ENCODE assay signal across 8 cellular contexts in genomic region chr13:113758651-113759524, GRCh38. TPM values are rescaled to one million over a fixed set of nuclear protein-coding genes. Genes with fewer than 3 reads are reported as not detected.
DNase-seq lines count a peak whose midpoint lies in the region; ATAC-seq, FAIRE-seq and TF ChIP-seq lines count a peak whose summit lies in the region.

TMEM255B (plus strand) TSS chr13:113759226; CDS start chr13:113759270, 44 bp downstream.

- H3K27me3 ChIP-seq in DND-41 (ENCODE audit: insufficient read depth, low read length, poor library complexity), result peaks cover 37% of the 10 kb centered on the region
- H3K27me3 ChIP-seq in rectal smooth muscle tissue (ENCODE audit: control insufficient read depth, insufficient read depth, low read length), result peaks cover 8% of the 10 kb centered on the region
- no peaks in the 10 kb centered on the region for H3K27me3 ChIP-seq in uterus

- peak; percentile 96 for ATAC-seq in DND-41 (ENCODE audit: insufficient read depth, low read depth)

- H3K9me3 ChIP-seq in DND-41 (ENCODE audit: insufficient read depth, low read length, severe bottlenecking) (no peaks in the 10 kb centered on the region), uterus (no peaks in the 10 kb centered on the region)

- no peaks in the 10 kb centered on the region for H3K36me3 ChIP-seq in DND-41 (ENCODE audit: insufficient read depth, low read length)
- H3K36me3 ChIP-seq in rectal smooth muscle tissue (ENCODE audit: control insufficient read depth, insufficient read depth, low read length), result no peaks in the 10 kb centered on the region
- H3K36me3 ChIP-seq in uterus, result no peaks in the 10 kb centered on the region

- peak within 1 kb of the TSS; percentile 24 for H2AFZ ChIP-seq in DND-41 (ENCODE audit: low read depth, low read length)

- H3K4me3 ChIP-seq in DND-41 (ENCODE audit: low read depth in 1 of 2, low read length in 2 of 2) (peak within 1 kb of the TSS in 1 of 2 experiments; percentile 50; a peak in 3 of 4 replicates), astrocyte of the cerebellum (ENCODE audit: low read depth, low read length) (peak within 1 kb of the TSS; percentile 53), rectal smooth muscle tissue (ENCODE audit: low read length) (peak within 1 kb of the TSS; percentile 73), uterus (peak within 1 kb of the TSS; percentile 49 to 83)

- no peak for FAIRE-seq in H54 (lab: Jason Lieb, UNC)

- DNase-seq in DND-41, result peak; percentile 58
- peak; percentile 99 for DNase-seq in H54 (ENCODE audit: insufficient read length, low spot score)
- DNase-seq in NCI-H1092 treated with DMSO at 0.1 percent for 48 hours (lab: John Stamatoyannopoulos, UW), result peak; percentile 73
- peak; percentile 63 for DNase-seq in T1000 (lab: John Stamatoyannopoulos, UW)
- no peak for DNase-seq in astrocyte of the cerebellum (ENCODE audit: low read depth)
- peak; percentile 93 for DNase-seq in hepatic stellate cell (ENCODE audit: low spot score)
- peak; percentile 85 to 88 for DNase-seq in uterus

- intact Hi-C loops in uterus (cut with DNase I; ENCODE audit: low total_unique reads), result no loop called here

- H4K20me1 ChIP-seq in DND-41 (ENCODE audit: insufficient read depth, low read length), result no peaks in the 10 kb centered on the region; the same call in 1 of the 2 replicates

- H3K4me2 ChIP-seq in DND-41 (ENCODE audit: insufficient read depth, low read length), result peak within 1 kb of the TSS; percentile 69

- in situ Hi-C loops in astrocyte of the cerebellum (cut with HindIII; ENCODE audit: low sequenced_read_pairs), result no loop called here

- TF ChIP-seq CTCF in DND-41 (IDR thresholded peaks at IDR 0.05; ENCODE audit: borderline replicate concordance, extremely low read depth, low read length, poor library complexity, severe bottlenecking) (peak; percentile 14), astrocyte of the cerebellum (IDR thresholded peaks at IDR 0.05; ENCODE audit: low read depth, low read length, missing control alignments) (peak; percentile 14), uterus (IDR thresholded peaks at IDR 0.05) (peak in 3 of 4 experiments; percentile 27 to 68 (median 34))

- H3K9ac ChIP-seq in DND-41 (ENCODE audit: low read depth, low read length) (peak within 1 kb of the TSS; percentile 43; the same call in 1 of the 2 replicates), rectal smooth muscle tissue (ENCODE audit: low read length) (peak within 1 kb of the TSS; percentile 3)

- no peaks in the 10 kb centered on the region for H3K79me2 ChIP-seq in DND-41 (ENCODE audit: insufficient read depth, low read length)

- TF ChIP-seq POLR2A in H54 (IDR thresholded peaks at IDR 0.05; ENCODE audit: low read depth, low read length) (no peak), uterus (IDR thresholded peaks at IDR 0.05) (peak in 1 of 2 donors; percentile 26)

- H3K27ac ChIP-seq in DND-41 (ENCODE audit: low read length) (no peak within 1 kb of the TSS), rectal smooth muscle tissue (ENCODE audit: low read depth, low read length) (peak within 1 kb of the TSS; percentile 40), uterus (peak within 1 kb of the TSS; percentile 78 to 84)

- H3K4me1 ChIP-seq in DND-41 (ENCODE audit: insufficient read depth, low read length) (peaks cover 6% of the 10 kb centered on the region), rectal smooth muscle tissue (ENCODE audit: control insufficient read depth, insufficient read depth, low read length) (peaks cover 4% of the 10 kb centered on the region), uterus (peaks cover 0 to 6% of the 10 kb centered on the region in 2 donors)

RNA-seq across cellular contexts. Expression of gene TMEM255B, which starts in this region (rescaled TPM):
- 100 to 1,000 TPM in 1 of 4 donors, 10 to 100 TPM in 2, 1 to 10 TPM in 1; 1.8 to 143 (median 33.2) TPM for total RNA-seq in uterus
